In the genomic region with DNA sequence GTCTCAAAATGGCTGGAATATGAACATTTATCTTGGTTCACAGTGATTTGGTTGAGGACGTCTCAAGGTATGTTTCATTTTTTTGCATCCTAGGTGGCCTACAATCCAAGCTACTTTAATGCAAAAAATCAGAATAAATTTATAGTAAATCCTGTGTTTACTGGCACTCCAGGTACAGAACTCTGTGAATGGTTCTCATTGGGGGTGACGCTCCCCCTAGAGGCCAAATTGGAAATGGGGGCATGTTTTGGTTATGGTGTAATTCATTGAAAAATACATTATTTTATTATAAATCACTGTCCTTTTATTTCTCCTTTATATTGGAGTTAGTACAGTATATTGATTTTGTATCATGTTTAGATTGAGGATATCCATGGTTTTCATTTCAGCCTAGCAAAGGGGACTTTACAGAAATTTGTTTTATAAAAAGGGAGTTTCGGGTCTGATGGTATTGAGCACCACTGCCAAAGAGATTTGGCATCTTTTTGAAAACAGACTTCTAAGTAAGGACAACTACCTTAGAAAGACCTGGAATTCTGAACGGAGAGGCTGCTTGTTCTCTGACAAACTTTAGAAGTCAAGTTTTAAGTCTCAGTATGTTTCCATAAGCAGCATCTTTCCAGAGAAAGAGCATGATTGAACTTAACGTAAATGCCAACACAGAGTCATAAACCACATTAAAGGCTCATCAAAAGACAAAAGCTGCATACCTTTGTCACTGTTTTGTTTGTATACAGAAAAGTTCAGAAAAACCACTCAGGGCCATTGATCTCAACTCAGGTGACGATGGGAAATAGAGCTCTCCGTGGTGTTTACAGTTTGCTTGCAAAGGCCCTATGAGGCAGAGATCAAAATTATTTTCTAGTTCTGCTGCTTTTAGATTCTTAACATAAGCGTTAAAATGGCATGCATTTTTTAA, we compare ENCODE assay signal across 9 cellular contexts. TPM values are rescaled to one million over a fixed set of nuclear protein-coding genes. Genes with fewer than 3 reads are reported as not detected.
DNase-seq lines count a peak whose midpoint lies in the region; ATAC-seq lines count a peak whose summit lies in the region.
"Had no signal": no experiment of that assay in that cellular context is flagged by ENCODE, and none has a peak within 500 bp of the region (broad histone marks: within the 10 kb centered on the region; RNA-seq: fewer than 3 reads in every experiment).

No MANE protein-coding gene starts in this region.

- no peaks in the 10 kb centered on the region for H3K36me3 Mint-ChIP-seq in stimulated activated naive B cell treated with anti-CD40 and anti-IgM and Interleukin-4, amounts not matched to agents 10 μg/mL and 1 μg/mL and 100 μg/mL, for 72 hours
- H3K36me3 Mint-ChIP-seq: IgD-negative memory B cell had no signal

- no peak overlapping the region for H3K4me3 Mint-ChIP-seq in stimulated activated naive B cell treated with anti-CD40 and anti-IgM and Interleukin-4, amounts not matched to agents 10 μg/mL and 1 μg/mL and 100 μg/mL, for 72 hours
- H3K4me3 Mint-ChIP-seq: IgD-negative memory B cell had no signal

- H3K9me3 Mint-ChIP-seq in stimulated activated naive B cell treated with anti-CD40 and anti-IgM and Interleukin-4, amounts not matched to agents 10 μg/mL and 1 μg/mL and 100 μg/mL, for 72 hours = no peaks in the 10 kb centered on the region
- H3K9me3 Mint-ChIP-seq: IgD-negative memory B cell had no signal

- H3K27ac Mint-ChIP-seq in stimulated activated naive B cell treated with anti-CD40 and anti-IgM and Interleukin-4, amounts not matched to agents 10 μg/mL and 1 μg/mL and 100 μg/mL, for 72 hours = no peak overlapping the region
- H3K27ac Mint-ChIP-seq: IgD-negative memory B cell had no signal

- peak; percentile 43 for DNase-seq in D341Med (ENCODE audit: low spot score)
- DNase-seq in LHCN-M2 (ENCODE audit: low read depth) = peak; percentile 27
- peak; percentile 43 for DNase-seq in activated T-cell treated with anti-CD3 and anti-CD28 coated beads for 4 hours
- DNase-seq in glomerular visceral epithelial cell (ENCODE audit: extremely low spot score) = peak; percentile 30
- DNase-seq in stimulated activated naive B cell treated with anti-CD40 and anti-IgM and Interleukin-4, amounts not matched to agents 10 μg/mL and 1 μg/mL and 100 μg/mL, for 72 hours = peak; percentile 9
- no peak for DNase-seq in DMS79 (lab: John Stamatoyannopoulos, UW)

- no peaks in the 10 kb centered on the region for H3K27me3 Mint-ChIP-seq in stimulated activated naive B cell treated with anti-CD40 and anti-IgM and Interleukin-4, amounts not matched to agents 10 μg/mL and 1 μg/mL and 100 μg/mL, for 72 hours
- H3K27me3 Mint-ChIP-seq: IgD-negative memory B cell had no signal

- peaks cover 5 to 8% of the 10 kb centered on the region in 2 donors for H3K4me1 Mint-ChIP-seq in stimulated activated naive B cell treated with anti-CD40 and anti-IgM and Interleukin-4, amounts not matched to agents 10 μg/mL and 1 μg/mL and 100 μg/mL, for 72 hours

- peak in 1 of 2 donors; percentile 43 for ATAC-seq in stimulated activated naive B cell treated with anti-CD40 and anti-IgM and Interleukin-4, amounts not matched to agents 10 μg/mL and 1 μg/mL and 100 μg/mL, for 72 hours (replicated peaks)
- ATAC-seq in HG02759 (IDR thresholded peaks at IDR 0.05; ENCODE audit: unreplicated experiment) = no peak
- ATAC-seq in GM19463 (IDR thresholded peaks at IDR 0.05; ENCODE audit: unreplicated experiment) = no peak

RNA-seq across cellular contexts. Expression of a gene that starts 19.4 kb away (rescaled TPM):
- total RNA-seq in LHCN-M2 (2014; rRNA removed) = 7.6 and 10.2 TPM in 2 replicates
- 2.2 TPM for polyA plus RNA-seq in LHCN-M2 (2012)
